8 cellular contexts compared by ENCODE assay signal in the genomic region with DNA sequence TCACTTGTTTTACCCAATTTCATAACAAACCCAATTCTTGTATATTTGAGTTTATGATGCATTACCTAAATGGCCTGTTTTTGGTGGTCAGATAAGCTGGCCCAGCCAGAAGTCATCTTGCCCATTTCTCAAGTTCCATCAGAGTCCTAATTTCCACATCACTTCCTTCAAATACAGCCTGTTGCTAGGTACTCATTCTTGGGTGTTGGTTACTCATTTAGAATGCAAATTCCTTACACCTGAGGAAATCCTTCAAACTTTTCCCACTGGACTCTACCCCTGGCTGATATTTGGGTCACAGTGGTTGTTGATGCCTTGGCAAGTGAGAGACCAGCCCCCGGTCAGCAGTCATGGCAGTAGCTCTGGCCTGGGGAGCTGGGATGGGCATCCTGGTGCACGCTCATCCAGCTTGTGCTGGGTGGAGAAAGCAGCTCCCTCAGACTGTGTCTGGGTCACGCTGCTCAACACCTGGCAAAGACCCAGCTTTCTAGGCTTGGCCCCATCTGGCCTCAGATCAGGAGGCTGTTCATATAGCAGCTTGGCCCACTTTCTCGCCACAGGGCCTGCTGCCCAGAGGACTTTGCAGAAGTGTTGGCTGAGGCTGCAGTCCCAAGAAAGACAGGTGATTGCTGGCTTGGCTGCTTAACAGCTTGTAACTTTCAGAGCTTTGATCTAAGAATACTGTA. TPM values are rescaled to one million over a fixed set of nuclear protein-coding genes. Genes with fewer than 3 reads are reported as not detected.
DNase-seq lines count a peak whose midpoint lies in the region; FAIRE-seq and TF ChIP-seq lines count a peak whose summit lies in the region.

No MANE protein-coding gene starts in this region.

- H3K36me3 ChIP-seq in ACC112 (ENCODE audit: insufficient read depth, low read length) (peaks cover 22% of the 10 kb centered on the region), endothelial cell of umbilical vein (ENCODE audit: control insufficient read depth in 2 of 2, extremely low read depth in 1 of 2, insufficient read depth in 2 of 2, low read length in 2 of 2) (peaks cover 14 to 22% of the 10 kb centered on the region in 2 experiments)
- peaks cover 16% of the 10 kb centered on the region for H3K36me3 ChIP-seq in CD8-positive, alpha-beta memory T cell (ENCODE audit: insufficient read depth, low read length)

- H3K9me3 Mint-ChIP-seq in activated naive CD8-positive, alpha-beta T cell treated with anti-CD3 and anti-CD28 coated beads for 36 hours: no peaks in the 10 kb centered on the region
- no peaks in the 10 kb centered on the region for H3K9me3 Mint-ChIP-seq in activated CD4-positive, alpha-beta memory T cell treated with anti-CD3 and anti-CD28 coated beads, Interleukin-2, amount 10 ng/mL, durations not matched to agents 7 days and 5 days
- H3K9me3 Mint-ChIP-seq in CD8-positive, alpha-beta memory T cell: no peaks in the 10 kb centered on the region

- H3K27ac ChIP-seq in ACC112 (ENCODE audit: low read depth, low read length): 0 out of 2 replicates have a peak overlapping the region, but pooled peaks have one; percentile 1
- no peak overlapping the region for H3K27ac ChIP-seq in endothelial cell of umbilical vein (ENCODE audit: insufficient read depth, low read depth, low read length)
- no peak overlapping the region for H3K27ac ChIP-seq in CD8-positive, alpha-beta memory T cell (ENCODE audit: low read depth, low read length)

- H2AFZ ChIP-seq in ACC112 (ENCODE audit: low read length, unreplicated experiment): no peak overlapping the region
- no peak overlapping the region for H2AFZ ChIP-seq in endothelial cell of umbilical vein (ENCODE audit: low read depth, low read length)

- H3K9ac ChIP-seq in endothelial cell of umbilical vein (replicated peaks; ENCODE audit: extremely low read depth, insufficient read depth, low read length): no peak overlapping the region

- no peak for TF ChIP-seq CTCF in endothelial cell of umbilical vein (IDR thresholded peaks at IDR 0.05; ENCODE audit: extremely low read depth in 1 of 2, insufficient read depth in 1 of 2, low read depth in 1 of 2, low read length in 2 of 2)

- H3K27me3 ChIP-seq in ACC112 (ENCODE audit: insufficient read depth, low read length) (no peaks in the 10 kb centered on the region), endothelial cell of umbilical vein (ENCODE audit: control insufficient read depth in 2 of 2, insufficient read depth in 2 of 2, low read length in 2 of 2) (no peaks in the 10 kb centered on the region)
- no peaks in the 10 kb centered on the region for H3K27me3 ChIP-seq in CD8-positive, alpha-beta memory T cell (ENCODE audit: insufficient read depth, low read length, poor library complexity, severe bottlenecking)

- CTCF ChIA-PET in endothelial cell of umbilical vein (lab: Charles Lee): interaction anchor here (1.0 to 5.5 kb wide), 8 partner anchors 13 to 282 kb away, joined by 3 to 19 read pairs (median 10); no protein-coding TSS in a partner anchor
- CTCF ChIA-PET in activated CD4-positive, alpha-beta memory T cell treated with anti-CD3 and anti-CD28 coated beads, Interleukin-2, amount 10 ng/mL, durations not matched to agents 7 days and 5 days (lab: Charles Lee): interaction anchor here (0.9 kb wide), 1 partner anchor 283 kb away, joined by 3 read pairs; no protein-coding TSS in a partner anchor
- CTCF ChIA-PET in CD8-positive, alpha-beta memory T cell (lab: Charles Lee): interaction anchor here (0.8 to 1.2 kb wide), 3 partner anchors 9 to 83 kb away, joined by 3 to 4 read pairs (median 3); no protein-coding TSS in a partner anchor

- no peaks in the 10 kb centered on the region for H3K4me1 Mint-ChIP-seq in activated naive CD8-positive, alpha-beta T cell treated with anti-CD3 and anti-CD28 coated beads for 36 hours
- H3K4me1 Mint-ChIP-seq in activated CD4-positive, alpha-beta memory T cell treated with anti-CD3 and anti-CD28 coated beads, Interleukin-2, amount 10 ng/mL, durations not matched to agents 7 days and 5 days: no peaks in the 10 kb centered on the region
- H3K4me1 Mint-ChIP-seq in CD8-positive, alpha-beta memory T cell: no peaks in the 10 kb centered on the region

- intact Hi-C loops in endothelial cell of umbilical vein (cut with micrococcal nuclease): no loop called here

- DNase-seq in NCI-H2029 (lab: John Stamatoyannopoulos, UW) (peak; percentile 63), endothelial cell of umbilical vein (ENCODE audit: low read depth, low spot score) (peak; percentile 50), mucosa of gallbladder (ENCODE audit: low spot score) (peak; percentile 68), NOMO-1 (lab: John Stamatoyannopoulos, UW; ENCODE audit: unreplicated experiment in 2 of 2) (no peak)
- no peak for DNase-seq in activated naive CD8-positive, alpha-beta T cell treated with anti-CD3 and anti-CD28 coated beads for 36 hours
- DNase-seq in activated CD4-positive, alpha-beta memory T cell treated with anti-CD3 and anti-CD28 coated beads, Interleukin-2, amount 10 ng/mL, durations not matched to agents 7 days and 5 days: no peak
- no peak for DNase-seq in CD8-positive, alpha-beta memory T cell

- H3K4me2 ChIP-seq in endothelial cell of umbilical vein (ENCODE audit: insufficient read depth, low read length): no peak overlapping the region

- dilution Hi-C loops in endothelial cell of umbilical vein (cut with MboI; ENCODE audit: extremely low pct_ligation_motif_present, low sequenced_read_pairs): no loop called here

- peaks cover 25% of the 10 kb centered on the region for H3K4me1 ChIP-seq in ACC112 (ENCODE audit: control insufficient read depth, insufficient read depth, low read length, unreplicated experiment)
- H3K4me1 ChIP-seq in endothelial cell of umbilical vein (ENCODE audit: control insufficient read depth, extremely low read depth, insufficient read depth, low read length): peaks cover 12% of the 10 kb centered on the region
- H3K4me1 ChIP-seq in CD8-positive, alpha-beta memory T cell (ENCODE audit: insufficient read depth, low read length): no peaks in the 10 kb centered on the region

- peaks cover 21% of the 10 kb centered on the region for H3K36me3 Mint-ChIP-seq in activated naive CD8-positive, alpha-beta T cell treated with anti-CD3 and anti-CD28 coated beads for 36 hours
- H3K36me3 Mint-ChIP-seq in activated CD4-positive, alpha-beta memory T cell treated with anti-CD3 and anti-CD28 coated beads, Interleukin-2, amount 10 ng/mL, durations not matched to agents 7 days and 5 days (ENCODE audit: low read depth): peaks cover 41% of the 10 kb centered on the region
- H3K36me3 Mint-ChIP-seq in CD8-positive, alpha-beta memory T cell: peaks cover 6 to 38% (median 15%) of the 10 kb centered on the region in 3 donors

- POLR2A ChIA-PET in endothelial cell of umbilical vein (lab: Charles Lee): interaction anchor here (1.2 to 1.4 kb wide), 2 partner anchors 25 to 26 kb away, joined by 3 to 4 read pairs; no protein-coding TSS in a partner anchor
- POLR2A ChIA-PET in activated CD4-positive, alpha-beta memory T cell treated with anti-CD3 and anti-CD28 coated beads, Interleukin-2, amount 10 ng/mL, durations not matched to agents 7 days and 5 days (lab: Charles Lee): interaction anchor here (1.0 to 3.6 kb wide), 2 partner anchors 15 to 25 kb away, joined by 3 to 21 read pairs; a partner anchor contains a TSS
- POLR2A ChIA-PET in CD8-positive, alpha-beta memory T cell (lab: Charles Lee): no interaction called here

- H3K9me3 ChIP-seq in endothelial cell of umbilical vein (replicated peaks; ENCODE audit: control insufficient read depth, insufficient read depth, low read length): no peaks in the 10 kb centered on the region
- no peaks in the 10 kb centered on the region for H3K9me3 ChIP-seq in CD8-positive, alpha-beta memory T cell (ENCODE audit: low read length)

- H3K4me3 ChIP-seq in ACC112 (ENCODE audit: low read depth, low read length) (no peak overlapping the region), endothelial cell of umbilical vein (replicated peaks in 1 of 3; ENCODE audit: insufficient read depth in 1 of 3, low read depth in 1 of 3, low read length in 3 of 3) (no peak overlapping the region)
- no peak overlapping the region for H3K4me3 ChIP-seq in CD8-positive, alpha-beta memory T cell (ENCODE audit: low read length)

- H3K9me1 ChIP-seq in endothelial cell of umbilical vein (replicated peaks; ENCODE audit: control insufficient read depth, extremely low read depth, insufficient read depth, low read length): no peaks in the 10 kb centered on the region

- H3K4me3 Mint-ChIP-seq in activated naive CD8-positive, alpha-beta T cell treated with anti-CD3 and anti-CD28 coated beads for 36 hours: no peak overlapping the region
- no peak overlapping the region for H3K4me3 Mint-ChIP-seq in activated CD4-positive, alpha-beta memory T cell treated with anti-CD3 and anti-CD28 coated beads, Interleukin-2, amount 10 ng/mL, durations not matched to agents 7 days and 5 days
- no peak overlapping the region for H3K4me3 Mint-ChIP-seq in CD8-positive, alpha-beta memory T cell

- peaks cover 3% of the 10 kb centered on the region for H4K20me1 ChIP-seq in endothelial cell of umbilical vein (replicated peaks; ENCODE audit: control insufficient read depth, extremely low read depth, insufficient read depth, low read length)

- H3K27me3 Mint-ChIP-seq in activated naive CD8-positive, alpha-beta T cell treated with anti-CD3 and anti-CD28 coated beads for 36 hours: no peaks in the 10 kb centered on the region
- H3K27me3 Mint-ChIP-seq in activated CD4-positive, alpha-beta memory T cell treated with anti-CD3 and anti-CD28 coated beads, Interleukin-2, amount 10 ng/mL, durations not matched to agents 7 days and 5 days: no peaks in the 10 kb centered on the region
- no peaks in the 10 kb centered on the region for H3K27me3 Mint-ChIP-seq in CD8-positive, alpha-beta memory T cell

- no peak for TF ChIP-seq POLR2A in endothelial cell of umbilical vein (IDR thresholded peaks at IDR 0.05; ENCODE audit: low read depth, low read length)

- H3K79me2 ChIP-seq in ACC112 (ENCODE audit: control insufficient read depth, insufficient read depth, low read length, unreplicated experiment) (no peaks in the 10 kb centered on the region), endothelial cell of umbilical vein (ENCODE audit: control insufficient read depth, insufficient read depth, low read length) (no peaks in the 10 kb centered on the region)

- H3K27ac Mint-ChIP-seq in activated naive CD8-positive, alpha-beta T cell treated with anti-CD3 and anti-CD28 coated beads for 36 hours: no peak overlapping the region
- no peak overlapping the region for H3K27ac Mint-ChIP-seq in activated CD4-positive, alpha-beta memory T cell treated with anti-CD3 and anti-CD28 coated beads, Interleukin-2, amount 10 ng/mL, durations not matched to agents 7 days and 5 days
- peak overlapping the region in 3 of 8 donors; percentile 0 to 43 (median 28) for H3K27ac Mint-ChIP-seq in CD8-positive, alpha-beta memory T cell

- no peak for FAIRE-seq in endothelial cell of umbilical vein (lab: Jason Lieb, UNC)

- no TSS peak for BruUV-seq in endothelial cell of umbilical vein (replicated peaks; lab: Mats Ljungman, UMichigan)

RNA-seq across cellular contexts. Expression of a gene that starts 25.8 kb away (rescaled TPM):
- total RNA-seq in endothelial cell of umbilical vein (334 and 471 TPM in 2 replicates), mucosa of gallbladder (177 TPM)
- 736 and 750 TPM in 2 replicates for polyA plus RNA-seq in endothelial cell of umbilical vein
- polyA plus RNA-seq in endothelial cell of umbilical vein (2011; cell fraction: cytosol; rRNA removed): 205 and 437 TPM in 2 replicates
- polyA plus RNA-seq in endothelial cell of umbilical vein (2011; cell fraction: nucleus; rRNA removed): 2,468 and 4,773 TPM in 2 replicates
- 242 and 354 TPM in 2 replicates for polyA plus RNA-seq in endothelial cell of umbilical vein (2012)
- 520 and 546 TPM in 2 replicates for polyA minus RNA-seq in endothelial cell of umbilical vein
- 12.8 TPM for polyA minus RNA-seq in endothelial cell of umbilical vein (2011; cell fraction: cytosol; rRNA and poly(A)+ RNA removed)
- 507 and 650 TPM in 2 replicates for polyA minus RNA-seq in endothelial cell of umbilical vein (2011; cell fraction: nucleus; rRNA and poly(A)+ RNA removed)
- total RNA-seq in activated naive CD8-positive, alpha-beta T cell treated with anti-CD3 and anti-CD28 coated beads for 36 hours: 100 to 1,000 TPM; 113 to 126 TPM
- total RNA-seq in activated CD4-positive, alpha-beta memory T cell treated with anti-CD3 and anti-CD28 coated beads, Interleukin-2, amount 10 ng/mL, durations not matched to agents 7 days and 5 days: 100 to 1,000 TPM; 143 to 155 TPM
- 10 to 100 TPM; 71.0 to 72.5 TPM for total RNA-seq in CD8-positive, alpha-beta memory T cell
- polyA plus RNA-seq in CD8-positive, alpha-beta memory T cell: 187 TPM

Comparison
In these comparisons a context has a peak if more than half of its experiments do, and no peak if none do; other contexts are left out.
1. DNase-seq: peak in NCI-H2029 (single experiment), endothelial cell of umbilical vein (single experiment) and mucosa of gallbladder (single experiment); none in activated naive CD8-positive, alpha-beta T cell treated with anti-CD3 and anti-CD28 coated beads for 36 hours (single experiment), activated CD4-positive, alpha-beta memory T cell treated with anti-CD3 and anti-CD28 coated beads, Interleukin-2, amount 10 ng/mL, durations not matched to agents 7 days and 5 days (single experiment), CD8-positive, alpha-beta memory T cell (0 of 5) and NOMO-1 (0 of 2).